In genomic region chr11:3022982-3023381, GRCh38 we compare ENCODE assay signal across 10 cellular contexts. TPM values are rescaled to one million over a fixed set of nuclear protein-coding genes. Genes with fewer than 3 reads are reported as not detected.
DNase-seq lines count a peak whose midpoint lies in the region; ATAC-seq and TF ChIP-seq lines count a peak whose summit lies in the region.
"Had no signal": no experiment of that assay in that cellular context is flagged by ENCODE, and none has a peak within 500 bp of the region (broad histone marks: within the 10 kb centered on the region; RNA-seq: fewer than 3 reads in every experiment).

No MANE protein-coding gene starts in this region.

- H3K4me3 ChIP-seq in A673 (ENCODE audit: low read depth, low read length, poor library complexity, severe bottlenecking) = no peak overlapping the region

- H3K4me1 ChIP-seq in A673 (ENCODE audit: insufficient read depth, low read length, poor library complexity, severe bottlenecking) = peaks cover 12% of the 10 kb centered on the region

- no peaks in the 10 kb centered on the region for H3K9me3 Mint-ChIP-seq in activated naive CD4-positive, alpha-beta T cell treated with anti-CD3 and anti-CD28 coated beads, Interleukin-2, amount 50 U/mL, for 72 hours
- H3K9me3 Mint-ChIP-seq in mesothelial cell of epicardium = no peaks in the 10 kb centered on the region

- POLR2A ChIA-PET in A673 (lab: Charles Lee; ENCODE audit: low non-redundant PET) = no interaction called here

- intact Hi-C loops in A673 (cut with micrococcal nuclease; ENCODE audit: unreplicated experiment) = no loop called here

- H3K4me3 Mint-ChIP-seq in mesothelial cell of epicardium = no peak overlapping the region

- no peaks in the 10 kb centered on the region for H3K27me3 Mint-ChIP-seq in mesothelial cell of epicardium (ENCODE audit: low read depth)

- no peaks in the 10 kb centered on the region for H3K27me3 ChIP-seq in A673 (replicated peaks; ENCODE audit: insufficient read depth, low read depth, low read length, poor library complexity)

- H3K36me3 Mint-ChIP-seq in activated naive CD4-positive, alpha-beta T cell treated with anti-CD3 and anti-CD28 coated beads, Interleukin-2, amount 50 U/mL, for 72 hours = peaks cover 8 to 31% of the 10 kb centered on the region in 2 donors
- peaks cover 10% of the 10 kb centered on the region for H3K36me3 Mint-ChIP-seq in mesothelial cell of epicardium

- ATAC-seq in activated naive CD4-positive, alpha-beta T cell treated with anti-CD3 and anti-CD28 coated beads, Interleukin-2, amount 50 U/mL, for 72 hours = no peak

- H3K9me3 ChIP-seq in A673 (ENCODE audit: low read depth, low read length, poor library complexity, severe bottlenecking) = no peaks in the 10 kb centered on the region

- no TSS peak for BruUV-seq in A673 (replicated peaks; lab: Mats Ljungman, UMichigan)

- H3K36me3 ChIP-seq in A673 (ENCODE audit: insufficient read depth, low read length, poor library complexity, severe bottlenecking) = peaks cover 49% of the 10 kb centered on the region

- no peaks in the 10 kb centered on the region for H3K4me1 Mint-ChIP-seq in mesothelial cell of epicardium

- DNase-seq in A673 (ENCODE audit: low spot score) (no peak), GM03348 (ENCODE audit: low spot score) (peak; percentile 80), foreskin melanocyte (peak; percentile 68), mesothelial cell of epicardium (ENCODE audit: low spot score in 2 of 2, unreplicated experiment in 2 of 2) (no peak), LoVo (ENCODE audit: low spot score) (no peak), GM19238 (ENCODE audit: insufficient read length, low spot score) (no peak), cerebellar cortex (ENCODE audit: low spot score) (no peak)
- DNase-seq in activated naive CD4-positive, alpha-beta T cell treated with anti-CD3 and anti-CD28 coated beads, Interleukin-2, amount 50 U/mL, for 72 hours (ENCODE audit: low spot score in 2 of 2) = no peak
- DNase-seq: DMS153, NCI-H187 had no signal

- TF ChIP-seq CTCF in A673 (conservative IDR thresholded peaks at IDR 0.05; ENCODE audit: low read depth, low read length) (no peak), mesothelial cell of epicardium (IDR thresholded peaks at IDR 0.05; ENCODE audit: unreplicated experiment) (no peak)

- CTCF ChIA-PET in A673 (lab: Charles Lee) = interaction anchor here (1.2 kb wide), 1 partner anchor 68 kb away, joined by 4 read pairs; no protein-coding TSS in a partner anchor

- H3K27ac ChIP-seq in A673 (ENCODE audit: low read depth, low read length, poor library complexity, severe bottlenecking) = peak overlapping the region; percentile 61

- H3K27ac Mint-ChIP-seq in activated naive CD4-positive, alpha-beta T cell treated with anti-CD3 and anti-CD28 coated beads, Interleukin-2, amount 50 U/mL, for 72 hours = peak overlapping the region; percentile 25 to 70
- H3K27ac Mint-ChIP-seq in mesothelial cell of epicardium = no peak overlapping the region

RNA-seq across cellular contexts. Expression of gene NAP1L4, which starts 30.9 kb away (rescaled TPM):
- 169 and 184 TPM in 2 replicates for total RNA-seq in A673 (2021)
- total RNA-seq in activated naive CD4-positive, alpha-beta T cell treated with anti-CD3 and anti-CD28 coated beads, Interleukin-2, amount 50 U/mL, for 72 hours = 100 to 1,000 TPM; 287 to 318 TPM
- total RNA-seq in mesothelial cell of epicardium = 155 to 171 TPM (median 163 TPM) in 3 replicates

RNA-seq across cellular contexts. Expression of gene CARS1, which starts 34.2 kb away (rescaled TPM):
- total RNA-seq in A673 (2021) (76.4 and 106 TPM in 2 replicates), mesothelial cell of epicardium (32.7 to 33.4 TPM (median 32.9 TPM) in 3 replicates)
- 10 to 100 TPM; 86.2 to 87.2 TPM for total RNA-seq in activated naive CD4-positive, alpha-beta T cell treated with anti-CD3 and anti-CD28 coated beads, Interleukin-2, amount 50 U/mL, for 72 hours

Comparison
In these comparisons a context has a peak if more than half of its experiments do, and no peak if none do; other contexts are left out.
1. DNase-seq: peak in GM03348 (single experiment) and foreskin melanocyte (single experiment); none in A673 (single experiment), activated naive CD4-positive, alpha-beta T cell treated with anti-CD3 and anti-CD28 coated beads, Interleukin-2, amount 50 U/mL, for 72 hours (0 of 2), mesothelial cell of epicardium (0 of 2), LoVo (single experiment), GM19238 (single experiment) and cerebellar cortex (single experiment).